ENCODE assay signal across 1 cellular context in the genomic region with DNA sequence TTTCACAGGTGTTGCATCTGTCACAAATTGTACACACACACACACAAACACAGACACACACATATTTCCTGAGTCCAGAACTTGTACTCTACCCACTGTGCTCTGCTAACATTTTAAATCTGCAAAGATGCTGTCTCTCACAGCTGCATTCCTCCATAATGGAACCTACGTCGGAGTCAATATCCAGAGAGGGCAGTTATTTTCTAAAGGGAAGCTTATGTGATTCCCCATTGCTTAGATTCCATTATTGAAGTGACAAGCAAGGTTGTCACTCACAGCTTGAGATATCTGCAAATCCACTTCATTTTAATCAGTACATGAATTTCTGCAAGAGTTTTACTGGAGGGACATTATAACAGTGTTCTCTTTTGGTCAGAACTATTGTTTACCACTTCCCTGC.
TF ChIP-seq lines count a peak whose summit lies in the region.

No MANE protein-coding gene starts in this region.

TF ChIP-seq in neural cell, 6 proteins besides CTCF, POLR2A, EP300 and RAD21 (continued from another document):
- TF ChIP-seq, protein P1, sequence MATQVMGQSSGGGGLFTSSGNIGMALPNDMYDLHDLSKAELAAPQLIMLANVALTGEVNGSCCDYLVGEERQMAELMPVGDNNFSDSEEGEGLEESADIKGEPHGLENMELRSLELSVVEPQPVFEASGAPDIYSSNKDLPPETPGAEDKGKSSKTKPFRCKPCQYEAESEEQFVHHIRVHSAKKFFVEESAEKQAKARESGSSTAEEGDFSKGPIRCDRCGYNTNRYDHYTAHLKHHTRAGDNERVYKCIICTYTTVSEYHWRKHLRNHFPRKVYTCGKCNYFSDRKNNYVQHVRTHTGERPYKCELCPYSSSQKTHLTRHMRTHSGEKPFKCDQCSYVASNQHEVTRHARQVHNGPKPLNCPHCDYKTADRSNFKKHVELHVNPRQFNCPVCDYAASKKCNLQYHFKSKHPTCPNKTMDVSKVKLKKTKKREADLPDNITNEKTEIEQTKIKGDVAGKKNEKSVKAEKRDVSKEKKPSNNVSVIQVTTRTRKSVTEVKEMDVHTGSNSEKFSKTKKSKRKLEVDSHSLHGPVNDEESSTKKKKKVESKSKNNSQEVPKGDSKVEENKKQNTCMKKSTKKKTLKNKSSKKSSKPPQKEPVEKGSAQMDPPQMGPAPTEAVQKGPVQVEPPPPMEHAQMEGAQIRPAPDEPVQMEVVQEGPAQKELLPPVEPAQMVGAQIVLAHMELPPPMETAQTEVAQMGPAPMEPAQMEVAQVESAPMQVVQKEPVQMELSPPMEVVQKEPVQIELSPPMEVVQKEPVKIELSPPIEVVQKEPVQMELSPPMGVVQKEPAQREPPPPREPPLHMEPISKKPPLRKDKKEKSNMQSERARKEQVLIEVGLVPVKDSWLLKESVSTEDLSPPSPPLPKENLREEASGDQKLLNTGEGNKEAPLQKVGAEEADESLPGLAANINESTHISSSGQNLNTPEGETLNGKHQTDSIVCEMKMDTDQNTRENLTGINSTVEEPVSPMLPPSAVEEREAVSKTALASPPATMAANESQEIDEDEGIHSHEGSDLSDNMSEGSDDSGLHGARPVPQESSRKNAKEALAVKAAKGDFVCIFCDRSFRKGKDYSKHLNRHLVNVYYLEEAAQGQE (IDR thresholded peaks at IDR 0.05; ENCODE audit: borderline replicate concordance): peak; percentile 51
- TF ChIP-seq MXI1 (conservative IDR thresholded peaks at IDR 0.05; ENCODE audit: poor library complexity, severe bottlenecking) (no peak), POLR2AphosphoS5 (IDR thresholded peaks at IDR 0.05) (peak; percentile 72)
